Comparison of ENCODE assay signal across 11 cellular contexts in genomic region chr11:129315781-129316579, GRCh38. TPM values are rescaled to one million over a fixed set of nuclear protein-coding genes. Genes with fewer than 3 reads are reported as not detected.
A peak's percentile ranks its signal among the peaks of the same experiment; 100 is the strongest.
DNase-seq lines count a peak whose midpoint lies in the region; ATAC-seq and TF ChIP-seq lines count a peak whose summit lies in the region.
"Had no signal": no experiment of that assay in that cellular context is flagged by ENCODE, and none has a peak within 500 bp of the region (broad histone marks: within the 10 kb centered on the region; RNA-seq: fewer than 3 reads in every experiment).

No MANE protein-coding gene starts in this region.

- CTCF ChIA-PET in activated CD8-positive, alpha-beta T cell treated with anti-CD3 and anti-CD28 coated beads, Interleukin-2, amount 10 ng/mL, durations not matched to agents 7 days and 5 days (lab: Charles Lee): interaction anchor here (1.0 kb wide), 1 partner anchor 16 kb away, joined by 3 read pairs; no protein-coding TSS in a partner anchor

- H2BK120ac ChIP-seq in trophoblast cell (ENCODE audit: insufficient read depth, low read length, poor library complexity): peak overlapping the region; percentile 61

- H3K79me2 ChIP-seq in trophoblast cell (ENCODE audit: control insufficient read depth, insufficient read depth, low read length, poor library complexity): peaks cover 4% of the 10 kb centered on the region

- no peaks in the 10 kb centered on the region for H3K9me3 Mint-ChIP-seq in activated CD8-positive, alpha-beta T cell treated with anti-CD3 and anti-CD28 coated beads, Interleukin-2, amount 10 ng/mL, durations not matched to agents 7 days and 5 days (ENCODE audit: insufficient read depth)
- H3K9me3 Mint-ChIP-seq: memory B cell had no signal

- no peak overlapping the region for H3K27ac Mint-ChIP-seq in activated CD8-positive, alpha-beta T cell treated with anti-CD3 and anti-CD28 coated beads, Interleukin-2, amount 10 ng/mL, durations not matched to agents 7 days and 5 days
- H3K27ac Mint-ChIP-seq: memory B cell had no signal

- peak overlapping the region; percentile 95 for H2BK12ac ChIP-seq in trophoblast cell (ENCODE audit: low read length)

- peaks cover 16 to 28% of the 10 kb centered on the region in 2 experiments for H3K4me1 ChIP-seq in trophoblast cell (ENCODE audit: control insufficient read depth in 1 of 2, insufficient read depth in 2 of 2, low read length in 2 of 2)
- H3K4me1 ChIP-seq in heart left ventricle: peaks cover 0 to 30% (median 9%) of the 10 kb centered on the region in 12 donors

- H3K4me2 ChIP-seq in trophoblast cell (ENCODE audit: low read length): peak overlapping the region; percentile 13

- peak overlapping the region; percentile 71 for H3K18ac ChIP-seq in trophoblast cell (ENCODE audit: low read length)

- DNase-seq in LNCaP clone FGC (ENCODE audit: low read depth): peak; percentile 47
- peak; percentile 95 for DNase-seq in NCI-H526 treated with DMSO at 0.1 percent for 48 hours (lab: John Stamatoyannopoulos, UW)
- peak; percentile 41 to 66 for DNase-seq in trophoblast cell
- DNase-seq in heart left ventricle: no peak
- DNase-seq in activated CD8-positive, alpha-beta T cell treated with anti-CD3 and anti-CD28 coated beads, Interleukin-2, amount 10 ng/mL, durations not matched to agents 7 days and 5 days: no peak
- DNase-seq in coronary artery (ENCODE audit: low spot score): no peak
- DNase-seq: anterior cingulate cortex had no signal

- peak overlapping the region; percentile 58 for H3K14ac ChIP-seq in trophoblast cell (ENCODE audit: low read length)

- H3K27me3 Mint-ChIP-seq in activated CD8-positive, alpha-beta T cell treated with anti-CD3 and anti-CD28 coated beads, Interleukin-2, amount 10 ng/mL, durations not matched to agents 7 days and 5 days (ENCODE audit: low read depth): no peaks in the 10 kb centered on the region
- H3K27me3 Mint-ChIP-seq: memory B cell had no signal

- H3K4me1 Mint-ChIP-seq in activated CD8-positive, alpha-beta T cell treated with anti-CD3 and anti-CD28 coated beads, Interleukin-2, amount 10 ng/mL, durations not matched to agents 7 days and 5 days (ENCODE audit: low read depth): no peaks in the 10 kb centered on the region

- peak; percentile 92 for ATAC-seq in esophagus mucosa
- no peak for ATAC-seq in HG03159 (IDR thresholded peaks at IDR 0.05; ENCODE audit: unreplicated experiment)
- no peak for ATAC-seq in heart left ventricle
- ATAC-seq in activated CD8-positive, alpha-beta T cell treated with anti-CD3 and anti-CD28 coated beads, Interleukin-2, amount 10 ng/mL, durations not matched to agents 7 days and 5 days: no peak

- POLR2A ChIA-PET in activated CD8-positive, alpha-beta T cell treated with anti-CD3 and anti-CD28 coated beads, Interleukin-2, amount 10 ng/mL, durations not matched to agents 7 days and 5 days (lab: Charles Lee): no interaction called here

- WGBS in trophoblast cell (ENCODE audit: extremely low coverage, insufficient coverage, insufficient read length): no CpG with 5 or more reads among the region's 12 CpGs
- WGBS in heart left ventricle, 4 donors: 79 to 90% (median 82%) methylated on average over 12 of the region's 12 CpGs

- peaks cover 7% of the 10 kb centered on the region for H3K79me1 ChIP-seq in trophoblast cell (ENCODE audit: low read length)

- peak overlapping the region; percentile 93 for H2AK5ac ChIP-seq in trophoblast cell (ENCODE audit: low read length)

- H3K36me3 ChIP-seq in trophoblast cell (ENCODE audit: control insufficient read depth in 1 of 2, insufficient read depth in 2 of 2, low read length in 2 of 2) (no peaks in the 10 kb centered on the region), heart left ventricle (no peaks in the 10 kb centered on the region)

- H3K9me3 ChIP-seq in trophoblast cell (ENCODE audit: insufficient read depth, low read depth, low read length): no peaks in the 10 kb centered on the region
- H3K9me3 ChIP-seq in heart left ventricle: no peaks in the 10 kb centered on the region

- H3K36me3 Mint-ChIP-seq in activated CD8-positive, alpha-beta T cell treated with anti-CD3 and anti-CD28 coated beads, Interleukin-2, amount 10 ng/mL, durations not matched to agents 7 days and 5 days (ENCODE audit: low read depth): no peaks in the 10 kb centered on the region
- H3K36me3 Mint-ChIP-seq: memory B cell had no signal

- peak overlapping the region; percentile 71 for H3K27ac ChIP-seq in trophoblast cell (ENCODE audit: low read depth, low read length)
- H3K27ac ChIP-seq in heart left ventricle: no peak overlapping the region
- H3K27ac ChIP-seq in coronary artery: no peak overlapping the region

- H4K8ac ChIP-seq in trophoblast cell (ENCODE audit: low read depth, low read length): peak overlapping the region; percentile 29

- no peaks in the 10 kb centered on the region for H3K27me3 ChIP-seq in trophoblast cell (ENCODE audit: insufficient read depth, low read length)
- no peaks in the 10 kb centered on the region for H3K27me3 ChIP-seq in heart left ventricle

- peak overlapping the region; percentile 21 for H2AFZ ChIP-seq in trophoblast cell (ENCODE audit: insufficient read depth, low read length, poor library complexity)

- H4K12ac ChIP-seq in trophoblast cell (ENCODE audit: low read depth, low read length): no peak overlapping the region

- no peak overlapping the region for H3K9ac ChIP-seq in trophoblast cell (ENCODE audit: low read length)

- no peak overlapping the region for H3K4me3 Mint-ChIP-seq in activated CD8-positive, alpha-beta T cell treated with anti-CD3 and anti-CD28 coated beads, Interleukin-2, amount 10 ng/mL, durations not matched to agents 7 days and 5 days
- H3K4me3 Mint-ChIP-seq: memory B cell had no signal

- intact Hi-C loops in heart left ventricle (cut with DNase I): no loop called here

- no peak overlapping the region for H3K4me3 ChIP-seq in LNCaP clone FGC (ENCODE audit: low read depth, low read length)
- H3K4me3 ChIP-seq in trophoblast cell (ENCODE audit: low read depth, low read length): no peak overlapping the region
- no peak overlapping the region for H3K4me3 ChIP-seq in heart left ventricle
- H3K4me3 ChIP-seq in coronary artery: no peak overlapping the region

- H4K91ac ChIP-seq in trophoblast cell (ENCODE audit: low read depth, low read length): peak overlapping the region; percentile 81

- TF ChIP-seq POLR2A in heart left ventricle (IDR thresholded peaks at IDR 0.05): no peak

- TF ChIP-seq CTCF in LNCaP clone FGC (IDR thresholded peaks at IDR 0.05; ENCODE audit: control insufficient read depth, extremely low read depth, insufficient read depth) (0 out of 2 replicates have a peak, but pooled peaks have one; percentile 15), heart left ventricle (IDR thresholded peaks at IDR 0.05) (no peak), coronary artery (IDR thresholded peaks at IDR 0.05) (no peak)

- peak overlapping the region; percentile 23 for H3K4ac ChIP-seq in trophoblast cell (ENCODE audit: low read depth, low read length)

- H2BK5ac ChIP-seq in trophoblast cell (ENCODE audit: low read depth, low read length, poor library complexity): peak overlapping the region; percentile 67

- no peak overlapping the region for H3K23ac ChIP-seq in trophoblast cell (ENCODE audit: low read length)

RNA-seq across cellular contexts. Expression of gene BARX2, which starts 59.7 kb away (rescaled TPM):
- total RNA-seq in esophagus mucosa (92.8 TPM), heart left ventricle (under 1 TPM in 2 of 9 donors, not detected in 7; 0.12 to 0.72 TPM)
- polyA plus RNA-seq in trophoblast cell (2013): 6.8 and 7.0 TPM in 2 replicates
- polyA plus RNA-seq in heart left ventricle: under 1 TPM in 1 of 2 donors, not detected in 1; 0.03 TPM
- not detected for total RNA-seq in activated CD8-positive, alpha-beta T cell treated with anti-CD3 and anti-CD28 coated beads, Interleukin-2, amount 10 ng/mL, durations not matched to agents 7 days and 5 days
- total RNA-seq: fibroblast of lung had no signal
- polyA plus RNA-seq: fibroblast of lung had no signal

Comparison
In these comparisons a context has a peak if more than half of its experiments do, and no peak if none do; other contexts are left out.
1. DNase-seq: peak in LNCaP clone FGC (single experiment), NCI-H526 treated with DMSO at 0.1 percent for 48 hours (single experiment) and trophoblast cell (2 of 2); none in heart left ventricle (0 of 5), activated CD8-positive, alpha-beta T cell treated with anti-CD3 and anti-CD28 coated beads, Interleukin-2, amount 10 ng/mL, durations not matched to agents 7 days and 5 days (single experiment) and coronary artery (single experiment).
2. RNA of gene BARX2, which starts 59.7 kb away (total RNA-seq): 92.8 TPM in esophagus mucosa (single experiment); 0.12 to 0.72 TPM in heart left ventricle and not detected in activated CD8-positive, alpha-beta T cell treated with anti-CD3 and anti-CD28 coated beads, Interleukin-2, amount 10 ng/mL, durations not matched to agents 7 days and 5 days; every median in the first group is over 10 times any median in the second.